27 cellular contexts compared by ENCODE assay signal in genomic region chr10:20334559-20334958, GRCh38.
"Had no signal": no experiment of that assay in that cellular context is flagged by ENCODE, and none has a peak within 500 bp of the region (broad histone marks: within the 10 kb centered on the region; RNA-seq: fewer than 3 reads in every experiment).

No MANE protein-coding gene starts in this region.

- DNase-seq: activated CD4-positive, alpha-beta T cell treated with anti-CD3 and anti-CD28 coated beads, Interleukin-2, amount 10 ng/mL, durations not matched to agents 24 days and 14 days; activated CD4-positive, alpha-beta T cell treated with anti-CD3 and anti-CD28 coated beads, Interleukin-2, amount 50 U/mL, for 4 hours; activated CD8-positive, alpha-beta T cell treated with anti-CD3 and anti-CD28 coated beads for 36 hours; activated effector memory CD4-positive, alpha-beta T cell treated with anti-CD3 and anti-CD28 coated beads, Interleukin-2, amount 50 U/mL, for 16 hours; activated naive CD4-positive, alpha-beta T cell; activated naive CD4-positive, alpha-beta T cell treated with anti-CD3 and anti-CD28 coated beads, Interleukin-2, amount 50 U/mL, for 16 hours; activated naive CD8-positive, alpha-beta T cell treated with anti-CD3 and anti-CD28 coated beads for 36 hours; activated T-cell treated with anti-CD3 and anti-CD28 coated beads, Interleukin-2, amount 50 U/mL, for 1 hour; activated T-cell treated with anti-CD3 and anti-CD28 coated beads, Interleukin-2, amount 50 U/mL, for 72 hours; amygdala; NCI-H1048; NCI-H1105 treated with DMSO at 0.1 percent for 48 hours; NCI-H1436; NCI-H1694 treated with DMSO at 0.1 percent for 48 hours; NCI-H2029; NCI-H345; NCI-H524 treated with DMSO at 0.1 percent for 48 hours; NK-92 treated with Interleukin-12 subunit alpha and Interleukin-12 subunit beta, amount 100 ng/mL, for 24 hours; PC-9; SIG-M5; T1000 had no signal

- H3K27me3 ChIP-seq: ascending aorta, cardiac muscle cell had no signal

- H3K36me3 ChIP-seq: ascending aorta, cardiac muscle cell had no signal

- ATAC-seq: activated CD8-positive, alpha-beta T cell treated with anti-CD3 and anti-CD28 coated beads for 36 hours; activated T-cell treated with anti-CD3 and anti-CD28 coated beads, Interleukin-2, amount 50 U/mL, for 72 hours; activated T-helper 17 cell treated with anti-CD3 and anti-CD28 coated beads, Interleukin-2, amount 50 U/mL, for 72 hours; Right ventricle myocardium inferior had no signal

- H3K4me3 ChIP-seq: ascending aorta, cardiac muscle cell, PC-9 had no signal

- H3K27ac ChIP-seq: ascending aorta, cardiac muscle cell, KMS-11, PC-9, RWPE1 had no signal

- H3K4me1 ChIP-seq: ascending aorta had no signal
